ENCODE assay signal across 1 cellular context in the genomic region with DNA sequence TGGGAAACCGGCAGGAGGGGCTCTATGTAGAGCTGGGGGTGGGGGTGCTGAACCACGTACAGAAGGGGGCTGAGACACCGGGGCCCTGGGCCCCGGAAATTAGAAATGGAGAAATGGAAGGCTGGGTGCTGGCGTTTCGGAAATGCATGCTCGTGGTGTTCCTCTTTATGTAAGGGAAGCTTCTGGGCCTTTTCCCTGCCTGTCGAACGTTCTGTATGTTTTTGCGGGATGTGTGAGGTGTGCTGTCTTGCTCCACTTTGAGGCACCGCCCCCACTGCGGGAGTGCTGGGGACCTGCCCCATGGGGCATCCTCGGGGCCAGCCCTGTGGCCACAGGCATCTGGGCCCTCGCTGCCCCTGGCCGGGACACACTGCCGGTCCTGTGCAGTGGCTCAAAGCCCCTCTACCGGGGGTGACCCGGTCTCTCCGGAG.
TF ChIP-seq lines count a peak whose summit lies in the region.

No MANE protein-coding gene starts in this region.

TF ChIP-seq in H1, 55 proteins besides CTCF, POLR2A, EP300 and RAD21:
- TF ChIP-seq RXRA (IDR thresholded peaks at IDR 0.05; ENCODE audit: insufficient read depth, low read depth, low read length) (no peak), SUZ12 (IDR thresholded peaks at IDR 0.05; ENCODE audit: low read length) (peak; percentile 21; the same call in 1 of the 2 replicates)
